Comparison of ENCODE assay signal across 20 cellular contexts in the genomic region with DNA sequence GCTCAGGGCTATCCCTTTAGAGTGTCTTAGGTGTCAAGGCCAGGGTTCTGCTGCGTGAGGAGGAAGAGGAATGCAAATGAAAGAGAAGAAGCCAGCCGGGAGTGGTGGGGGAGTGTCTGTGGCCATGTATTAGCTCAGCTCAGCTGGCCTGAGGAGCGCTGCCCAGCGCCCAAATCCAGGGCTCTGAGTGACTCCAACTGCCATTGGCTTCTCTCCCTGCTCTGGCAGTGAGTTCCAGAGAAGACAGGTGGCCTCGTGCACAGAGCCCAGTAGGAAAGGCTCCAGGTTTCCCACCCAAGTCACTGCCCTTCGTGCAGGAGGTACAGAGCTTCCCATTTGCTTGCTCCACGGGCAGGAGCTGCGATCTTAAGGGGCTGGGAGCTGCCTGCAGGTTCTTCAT.
A peak's percentile ranks its signal among the peaks of the same experiment; 100 is the strongest.
DNase-seq lines count a peak whose midpoint lies in the region; ATAC-seq and TF ChIP-seq lines count a peak whose summit lies in the region.
"Had no signal": no experiment of that assay in that cellular context is flagged by ENCODE, and none has a peak within 500 bp of the region (broad histone marks: within the 10 kb centered on the region; RNA-seq: fewer than 3 reads in every experiment).

No MANE protein-coding gene starts in this region.

- CTCF ChIA-PET in WTC11 (lab: Charles Lee) = interaction anchor here (1.0 to 2.1 kb wide), 4 partner anchors 18 to 292 kb away, joined by 3 to 10 read pairs (median 4); no protein-coding TSS in a partner anchor

- H3K4me1 ChIP-seq in heart right ventricle = peaks cover 0 to 4% (median 0%) of the 10 kb centered on the region in 9 donors
- H3K4me1 ChIP-seq: SJCRH30 had no signal

- intact Hi-C loops in heart right ventricle (cut with DNase I) = no loop called here

- TF ChIP-seq CTCF in WTC11 (IDR thresholded peaks at IDR 0.05) = no peak
- no peak for TF ChIP-seq CTCF in heart right ventricle (IDR thresholded peaks at IDR 0.05)

- H3K36me3 ChIP-seq in heart right ventricle = no peaks in the 10 kb centered on the region
- H3K36me3 ChIP-seq: SJCRH30 had no signal

- no peak overlapping the region for H3K4me3 ChIP-seq in heart right ventricle
- H3K4me3 ChIP-seq: PC-9, SJCRH30 had no signal

- peaks cover 3% of the 10 kb centered on the region; the same call in 1 of the 2 replicates for H3K27me3 Mint-ChIP-seq in WTC11 (ENCODE audit: low read depth)

- no peak overlapping the region for H3K27ac Mint-ChIP-seq in WTC11

- 50 to 56% methylated on average over 8 of the region's 8 CpGs for WGBS in heart right ventricle, 2 donors

- no peaks in the 10 kb centered on the region for H3K36me3 Mint-ChIP-seq in WTC11

- POLR2A ChIA-PET in WTC11 (lab: Charles Lee) = no interaction called here

- ATAC-seq in WTC11 (peak; percentile 40), HG03354 (IDR thresholded peaks at IDR 0.05; ENCODE audit: poor library complexity, severe bottlenecking, unreplicated experiment) (no peak), heart right ventricle (no peak)

- H3K9me3 Mint-ChIP-seq in WTC11 = no peaks in the 10 kb centered on the region

- peaks cover 56% of the 10 kb centered on the region for H3K4me1 Mint-ChIP-seq in WTC11

- no peak overlapping the region for H3K27ac ChIP-seq in heart right ventricle
- H3K27ac ChIP-seq: 22Rv1, C4-2B, PC-9, SJCRH30 had no signal

- H3K9me3 ChIP-seq in heart right ventricle = no peaks in the 10 kb centered on the region
- H3K9me3 ChIP-seq: SJCRH30 had no signal

- DNase-seq in DMS 273 (lab: John Stamatoyannopoulos, UW; ENCODE audit: unreplicated experiment) (peak; percentile 37), DMS 273 treated with DMSO at 0.1 percent for 48 hours (lab: John Stamatoyannopoulos, UW) (no peak), WTC11 (ENCODE audit: low spot score) (no peak), myocyte (ENCODE audit: low read depth) (peak; percentile 68), NCI-H2196 (lab: John Stamatoyannopoulos, UW; ENCODE audit: unreplicated experiment) (no peak), heart right ventricle (no peak)
- DNase-seq in activated CD4-positive, alpha-beta T cell treated with anti-CD3 and anti-CD28 coated beads for 1 hour = no peak
- DNase-seq: AML-193, DMS79 treated with DMSO at 0.1 percent for 48 hours, H7, KG1, NCI-H1048, NCI-H1436 treated with DMSO at 0.1 percent for 48 hours, NCI-H2029 treated with DMSO at 0.1 percent for 48 hours, NCI-H510A, PC-9, SJCRH30 had no signal

- H3K27me3 ChIP-seq in heart right ventricle = peaks cover 0 to 2% (median 0%) of the 10 kb centered on the region in 7 donors
- H3K27me3 ChIP-seq: SJCRH30 had no signal

- H3K4me3 Mint-ChIP-seq in WTC11 = no peak overlapping the region

TF ChIP-seq in WTC11, 78 proteins besides CTCF, POLR2A, EP300 and RAD21:
- TF ChIP-seq TCF7 (CRISPR knock-in tag; IDR thresholded peaks at IDR 0.05; ENCODE audit: low read depth) = no peak
- no peak for TF ChIP-seq GABPB1 (CRISPR knock-in tag; IDR thresholded peaks at IDR 0.05)
- TF ChIP-seq MXD4 (CRISPR knock-in tag; IDR thresholded peaks at IDR 0.05; ENCODE audit: borderline replicate concordance) = no peak
- no peak for TF ChIP-seq ZNF121 (CRISPR knock-in tag; IDR thresholded peaks at IDR 0.05)
- TF ChIP-seq, protein P1, sequence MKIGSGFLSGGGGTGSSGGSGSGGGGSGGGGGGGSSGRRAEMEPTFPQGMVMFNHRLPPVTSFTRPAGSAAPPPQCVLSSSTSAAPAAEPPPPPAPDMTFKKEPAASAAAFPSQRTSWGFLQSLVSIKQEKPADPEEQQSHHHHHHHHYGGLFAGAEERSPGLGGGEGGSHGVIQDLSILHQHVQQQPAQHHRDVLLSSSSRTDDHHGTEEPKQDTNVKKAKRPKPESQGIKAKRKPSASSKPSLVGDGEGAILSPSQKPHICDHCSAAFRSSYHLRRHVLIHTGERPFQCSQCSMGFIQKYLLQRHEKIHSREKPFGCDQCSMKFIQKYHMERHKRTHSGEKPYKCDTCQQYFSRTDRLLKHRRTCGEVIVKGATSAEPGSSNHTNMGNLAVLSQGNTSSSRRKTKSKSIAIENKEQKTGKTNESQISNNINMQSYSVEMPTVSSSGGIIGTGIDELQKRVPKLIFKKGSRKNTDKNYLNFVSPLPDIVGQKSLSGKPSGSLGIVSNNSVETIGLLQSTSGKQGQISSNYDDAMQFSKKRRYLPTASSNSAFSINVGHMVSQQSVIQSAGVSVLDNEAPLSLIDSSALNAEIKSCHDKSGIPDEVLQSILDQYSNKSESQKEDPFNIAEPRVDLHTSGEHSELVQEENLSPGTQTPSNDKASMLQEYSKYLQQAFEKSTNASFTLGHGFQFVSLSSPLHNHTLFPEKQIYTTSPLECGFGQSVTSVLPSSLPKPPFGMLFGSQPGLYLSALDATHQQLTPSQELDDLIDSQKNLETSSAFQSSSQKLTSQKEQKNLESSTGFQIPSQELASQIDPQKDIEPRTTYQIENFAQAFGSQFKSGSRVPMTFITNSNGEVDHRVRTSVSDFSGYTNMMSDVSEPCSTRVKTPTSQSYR (CRISPR knock-in tag; IDR thresholded peaks at IDR 0.05) = no peak
- no peak for TF ChIP-seq ETV6 (CRISPR knock-in tag; IDR thresholded peaks at IDR 0.05)
- TF ChIP-seq, protein P2, sequence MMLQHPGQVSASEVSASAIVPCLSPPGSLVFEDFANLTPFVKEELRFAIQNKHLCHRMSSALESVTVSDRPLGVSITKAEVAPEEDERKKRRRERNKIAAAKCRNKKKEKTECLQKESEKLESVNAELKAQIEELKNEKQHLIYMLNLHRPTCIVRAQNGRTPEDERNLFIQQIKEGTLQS (CRISPR knock-in tag; conservative IDR thresholded peaks at IDR 0.05) = no peak
- TF ChIP-seq, protein P3, sequence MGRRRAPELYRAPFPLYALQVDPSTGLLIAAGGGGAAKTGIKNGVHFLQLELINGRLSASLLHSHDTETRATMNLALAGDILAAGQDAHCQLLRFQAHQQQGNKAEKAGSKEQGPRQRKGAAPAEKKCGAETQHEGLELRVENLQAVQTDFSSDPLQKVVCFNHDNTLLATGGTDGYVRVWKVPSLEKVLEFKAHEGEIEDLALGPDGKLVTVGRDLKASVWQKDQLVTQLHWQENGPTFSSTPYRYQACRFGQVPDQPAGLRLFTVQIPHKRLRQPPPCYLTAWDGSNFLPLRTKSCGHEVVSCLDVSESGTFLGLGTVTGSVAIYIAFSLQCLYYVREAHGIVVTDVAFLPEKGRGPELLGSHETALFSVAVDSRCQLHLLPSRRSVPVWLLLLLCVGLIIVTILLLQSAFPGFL (CRISPR knock-in tag; IDR thresholded peaks at IDR 0.05; ENCODE audit: borderline replicate concordance) = no peak
- TF ChIP-seq TEAD4 (CRISPR knock-in tag; IDR thresholded peaks at IDR 0.05) = no peak
- no peak for TF ChIP-seq ZNF263 (CRISPR knock-in tag; IDR thresholded peaks at IDR 0.05; ENCODE audit: low read depth)
- no peak for TF ChIP-seq SP1 (CRISPR knock-in tag; conservative IDR thresholded peaks at IDR 0.05)
- no peak for TF ChIP-seq GRHL2 (CRISPR knock-in tag; IDR thresholded peaks at IDR 0.05; ENCODE audit: insufficient replicate concordance, severe bottlenecking)
- TF ChIP-seq ELF4 (CRISPR knock-in tag; IDR thresholded peaks at IDR 0.05; ENCODE audit: low read depth) = no peak
- TF ChIP-seq, protein P4, sequence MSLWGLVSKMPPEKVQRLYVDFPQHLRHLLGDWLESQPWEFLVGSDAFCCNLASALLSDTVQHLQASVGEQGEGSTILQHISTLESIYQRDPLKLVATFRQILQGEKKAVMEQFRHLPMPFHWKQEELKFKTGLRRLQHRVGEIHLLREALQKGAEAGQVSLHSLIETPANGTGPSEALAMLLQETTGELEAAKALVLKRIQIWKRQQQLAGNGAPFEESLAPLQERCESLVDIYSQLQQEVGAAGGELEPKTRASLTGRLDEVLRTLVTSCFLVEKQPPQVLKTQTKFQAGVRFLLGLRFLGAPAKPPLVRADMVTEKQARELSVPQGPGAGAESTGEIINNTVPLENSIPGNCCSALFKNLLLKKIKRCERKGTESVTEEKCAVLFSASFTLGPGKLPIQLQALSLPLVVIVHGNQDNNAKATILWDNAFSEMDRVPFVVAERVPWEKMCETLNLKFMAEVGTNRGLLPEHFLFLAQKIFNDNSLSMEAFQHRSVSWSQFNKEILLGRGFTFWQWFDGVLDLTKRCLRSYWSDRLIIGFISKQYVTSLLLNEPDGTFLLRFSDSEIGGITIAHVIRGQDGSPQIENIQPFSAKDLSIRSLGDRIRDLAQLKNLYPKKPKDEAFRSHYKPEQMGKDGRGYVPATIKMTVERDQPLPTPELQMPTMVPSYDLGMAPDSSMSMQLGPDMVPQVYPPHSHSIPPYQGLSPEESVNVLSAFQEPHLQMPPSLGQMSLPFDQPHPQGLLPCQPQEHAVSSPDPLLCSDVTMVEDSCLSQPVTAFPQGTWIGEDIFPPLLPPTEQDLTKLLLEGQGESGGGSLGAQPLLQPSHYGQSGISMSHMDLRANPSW (CRISPR knock-in tag; conservative IDR thresholded peaks at IDR 0.05; ENCODE audit: low read depth) = no peak

Comparison
In these comparisons a context has a peak if more than half of its experiments do, and no peak if none do; other contexts are left out.
1. DNase-seq: peak in DMS 273 (single experiment) and myocyte (single experiment); none in DMS 273 treated with DMSO at 0.1 percent for 48 hours (single experiment), WTC11 (single experiment), activated CD4-positive, alpha-beta T cell treated with anti-CD3 and anti-CD28 coated beads for 1 hour (single experiment), NCI-H2196 (single experiment) and heart right ventricle (0 of 2).